In the genomic region with DNA sequence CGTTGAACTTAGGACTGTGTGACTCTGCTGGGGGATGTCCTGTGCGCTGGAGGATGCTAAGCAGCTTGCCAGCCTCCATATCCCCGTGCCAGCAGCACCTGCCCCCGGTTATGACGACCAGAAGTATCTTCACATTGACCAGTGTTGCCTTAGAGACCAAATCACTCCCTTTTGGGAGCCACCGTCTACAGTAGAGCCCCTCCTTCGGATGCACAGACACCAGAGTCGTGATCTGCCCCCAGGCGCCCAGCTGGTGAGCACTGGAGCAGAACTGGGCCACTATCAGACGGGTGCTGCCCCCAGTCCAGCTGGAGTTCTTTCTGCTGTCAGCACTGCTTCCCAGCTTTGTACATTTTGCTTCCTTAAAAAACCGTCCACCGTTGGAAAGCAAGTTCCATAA, we compare ENCODE assay signal across 19 cellular contexts.
"Had no signal": no experiment of that assay in that cellular context is flagged by ENCODE, and none has a peak within 500 bp of the region (broad histone marks: within the 10 kb centered on the region; RNA-seq: fewer than 3 reads in every experiment).

No MANE protein-coding gene starts in this region.

- H3K9me3 ChIP-seq: pancreas, sigmoid colon, stomach, vagina had no signal

- ATAC-seq: naive thymus-derived CD8-positive, alpha-beta T cell; pancreas had no signal

- DNase-seq: activated CD4-positive, alpha-beta memory T cell treated with anti-CD3 and anti-CD28 coated beads, Interleukin-2, amount 10 ng/mL, durations not matched to agents 7 days and 5 days; activated CD4-positive, alpha-beta T cell treated with anti-CD3 and anti-CD28 coated beads for 48 hours; activated CD4-positive, CD25-positive, alpha-beta regulatory T cell; activated naive CD4-positive, alpha-beta T cell treated with anti-CD3 and anti-CD28 coated beads, Interleukin-2, amount 10 ng/mL, durations not matched to agents 7 days and 5 days; activated naive CD8-positive, alpha-beta T cell treated with anti-CD3 and anti-CD28 coated beads, Interleukin-2, amount 50 U/mL, for 24 hours; activated T-cell treated with anti-CD3 and anti-CD28 coated beads, Interleukin-2, amount 50 U/mL, for 24 hours; anterior cingulate cortex; caudate nucleus; mesendoderm; naive thymus-derived CD8-positive, alpha-beta T cell; pancreas; sigmoid colon; stimulated activated CD8-positive, alpha-beta memory T cell treated with anti-CD3 and anti-CD28 coated beads, Interleukin-4, amount 100 ng/mL, for 48 hours; stomach; trophoblast cell had no signal

- H3K4me1 Mint-ChIP-seq: brain had no signal

- H3K27ac Mint-ChIP-seq: activated CD4-positive, alpha-beta memory T cell treated with anti-CD3 and anti-CD28 coated beads, Interleukin-2, amount 10 ng/mL, durations not matched to agents 7 days and 5 days; activated naive CD4-positive, alpha-beta T cell treated with anti-CD3 and anti-CD28 coated beads, Interleukin-2, amount 10 ng/mL, durations not matched to agents 7 days and 5 days; activated naive CD8-positive, alpha-beta T cell treated with anti-CD3 and anti-CD28 coated beads, Interleukin-2, amount 50 U/mL, for 24 hours; brain had no signal

- H3K27ac ChIP-seq: dorsolateral prefrontal cortex, pancreas, sigmoid colon, stomach, vagina had no signal

- H3K4me3 Mint-ChIP-seq: activated CD4-positive, alpha-beta memory T cell treated with anti-CD3 and anti-CD28 coated beads, Interleukin-2, amount 10 ng/mL, durations not matched to agents 7 days and 5 days; activated naive CD4-positive, alpha-beta T cell treated with anti-CD3 and anti-CD28 coated beads, Interleukin-2, amount 10 ng/mL, durations not matched to agents 7 days and 5 days; activated naive CD8-positive, alpha-beta T cell treated with anti-CD3 and anti-CD28 coated beads, Interleukin-2, amount 50 U/mL, for 24 hours; activated T-cell treated with anti-CD3 and anti-CD28 coated beads, Interleukin-2, amount 50 U/mL, for 24 hours; brain; naive thymus-derived CD8-positive, alpha-beta T cell had no signal

- H3K9me3 Mint-ChIP-seq: activated CD4-positive, alpha-beta memory T cell treated with anti-CD3 and anti-CD28 coated beads, Interleukin-2, amount 10 ng/mL, durations not matched to agents 7 days and 5 days; activated naive CD4-positive, alpha-beta T cell treated with anti-CD3 and anti-CD28 coated beads, Interleukin-2, amount 10 ng/mL, durations not matched to agents 7 days and 5 days; activated naive CD8-positive, alpha-beta T cell treated with anti-CD3 and anti-CD28 coated beads, Interleukin-2, amount 50 U/mL, for 24 hours; activated T-cell treated with anti-CD3 and anti-CD28 coated beads, Interleukin-2, amount 50 U/mL, for 24 hours; activated T-helper 2 cell treated with anti-CD3 and anti-CD28 coated beads, Interferon-gamma antibody, Interleukin-2, Interleukin-4, amounts not matched to agents 10 μg/mL and 5 μg/mL and 100 μg/mL, durations not matched to agents 14 hours and 24 hours and 36 hours; brain; naive thymus-derived CD8-positive, alpha-beta T cell had no signal

- H3K27me3 Mint-ChIP-seq: activated CD4-positive, alpha-beta memory T cell treated with anti-CD3 and anti-CD28 coated beads, Interleukin-2, amount 10 ng/mL, durations not matched to agents 7 days and 5 days; activated naive CD4-positive, alpha-beta T cell treated with anti-CD3 and anti-CD28 coated beads, Interleukin-2, amount 10 ng/mL, durations not matched to agents 7 days and 5 days; activated naive CD8-positive, alpha-beta T cell treated with anti-CD3 and anti-CD28 coated beads, Interleukin-2, amount 50 U/mL, for 24 hours; activated T-cell treated with anti-CD3 and anti-CD28 coated beads, Interleukin-2, amount 50 U/mL, for 24 hours; naive thymus-derived CD8-positive, alpha-beta T cell had no signal

- H3K27me3 ChIP-seq: dorsolateral prefrontal cortex, pancreas, sigmoid colon, stomach, vagina had no signal

- H3K4me1 ChIP-seq: pancreas, stomach, vagina had no signal

- H3K4me3 ChIP-seq: dorsolateral prefrontal cortex, pancreas, sigmoid colon, stomach, vagina had no signal
